In the genomic region with DNA sequence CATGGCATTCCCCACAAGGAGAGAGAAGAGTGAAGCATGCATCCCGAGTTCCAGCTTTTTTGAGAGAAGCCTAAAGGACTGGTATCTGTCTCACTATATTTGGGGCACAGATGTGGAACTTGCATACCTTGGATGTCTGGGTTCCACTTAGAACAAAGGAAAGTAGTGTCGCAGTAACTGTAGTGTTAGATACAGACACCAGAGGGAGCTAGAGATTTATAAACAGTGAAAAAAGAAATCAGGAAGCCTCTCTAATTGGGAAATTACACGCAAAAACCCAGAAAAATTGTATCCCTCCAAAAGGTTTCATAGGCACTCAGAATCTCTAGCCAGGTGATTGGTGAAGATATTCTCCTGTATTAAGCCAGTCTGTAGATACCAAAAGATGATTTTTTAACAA, we compare ENCODE assay signal across 8 cellular contexts. TPM values are rescaled to one million over a fixed set of nuclear protein-coding genes. Genes with fewer than 3 reads are reported as not detected.
DNase-seq lines count a peak whose midpoint lies in the region; ATAC-seq and TF ChIP-seq lines count a peak whose summit lies in the region.

No MANE protein-coding gene starts in this region.

- no peak for TF ChIP-seq POLR2A in spleen (IDR thresholded peaks at IDR 0.05)

- H2AFZ ChIP-seq in ACC112 (ENCODE audit: low read length, unreplicated experiment) = peak overlapping the region; percentile 12

- H3K79me2 ChIP-seq in ACC112 (ENCODE audit: control insufficient read depth, insufficient read depth, low read length, unreplicated experiment) = no peaks in the 10 kb centered on the region

- WGBS in spleen, 5 donors = 3 to 8% (median 5%) methylated on average over 3 of the region's 3 CpGs

- H3K4me3 ChIP-seq in ACC112 (ENCODE audit: low read depth, low read length) (no peak overlapping the region; the same call in 1 of the 2 replicates), spleen (no peak overlapping the region)

- no peaks in the 10 kb centered on the region for H3K9me3 ChIP-seq in spleen

- DNase-seq in NCI-H748 (lab: John Stamatoyannopoulos, UW; ENCODE audit: unreplicated experiment) (peak; percentile 46), fibroblast of peridontal ligament (ENCODE audit: extremely low read depth) (peak; percentile 30), spleen (no peak), activated gamma-delta T cell treated with Interleukin-2 at 50 U/mL for 16 hours (no peak)

- peak in 8 of 11 experiments; percentile 9 to 56 (median 32) for TF ChIP-seq CTCF in spleen (IDR thresholded peaks at IDR 0.05 in 8 of 11, conservative IDR thresholded peaks at IDR 0.05 in 3 of 11)

- H3K4me1 ChIP-seq in ACC112 (ENCODE audit: control insufficient read depth, insufficient read depth, low read length, unreplicated experiment) (no peaks in the 10 kb centered on the region), spleen (no peaks in the 10 kb centered on the region)

- intact Hi-C loops in spleen (cut with DNase I; ENCODE audit: low total_unique reads) = no loop called here

- ATAC-seq in GM18511 (IDR thresholded peaks at IDR 0.05; ENCODE audit: unreplicated experiment) (peak; percentile 63), HG02642 (IDR thresholded peaks at IDR 0.05; ENCODE audit: poor library complexity, unreplicated experiment) (no peak), GM18517 (IDR thresholded peaks at IDR 0.05; ENCODE audit: unreplicated experiment) (no peak)

- H3K27ac ChIP-seq in ACC112 (ENCODE audit: low read depth, low read length) (no peak overlapping the region), spleen (no peak overlapping the region)

- H3K27me3 ChIP-seq in ACC112 (ENCODE audit: insufficient read depth, low read length) (no peaks in the 10 kb centered on the region), spleen (replicated peaks in 1 of 7) (peaks cover 0 to 5% (median 0%) of the 10 kb centered on the region in 7 donors)

- H3K36me3 ChIP-seq in ACC112 (ENCODE audit: insufficient read depth, low read length) (no peaks in the 10 kb centered on the region), spleen (no peaks in the 10 kb centered on the region)

RNA-seq across cellular contexts. Expression of a gene that starts 34.4 kb away (rescaled TPM):
- not detected for total RNA-seq in spleen
- polyA plus RNA-seq in spleen = not detected

Comparison
In these comparisons a context has a peak if more than half of its experiments do, and no peak if none do; other contexts are left out.
1. DNase-seq: peak in NCI-H748 (single experiment) and fibroblast of peridontal ligament (single experiment); none in spleen (single experiment) and activated gamma-delta T cell treated with Interleukin-2 at 50 U/mL for 16 hours (single experiment).